ENCODE assay signal across 1 cellular context in the genomic region with DNA sequence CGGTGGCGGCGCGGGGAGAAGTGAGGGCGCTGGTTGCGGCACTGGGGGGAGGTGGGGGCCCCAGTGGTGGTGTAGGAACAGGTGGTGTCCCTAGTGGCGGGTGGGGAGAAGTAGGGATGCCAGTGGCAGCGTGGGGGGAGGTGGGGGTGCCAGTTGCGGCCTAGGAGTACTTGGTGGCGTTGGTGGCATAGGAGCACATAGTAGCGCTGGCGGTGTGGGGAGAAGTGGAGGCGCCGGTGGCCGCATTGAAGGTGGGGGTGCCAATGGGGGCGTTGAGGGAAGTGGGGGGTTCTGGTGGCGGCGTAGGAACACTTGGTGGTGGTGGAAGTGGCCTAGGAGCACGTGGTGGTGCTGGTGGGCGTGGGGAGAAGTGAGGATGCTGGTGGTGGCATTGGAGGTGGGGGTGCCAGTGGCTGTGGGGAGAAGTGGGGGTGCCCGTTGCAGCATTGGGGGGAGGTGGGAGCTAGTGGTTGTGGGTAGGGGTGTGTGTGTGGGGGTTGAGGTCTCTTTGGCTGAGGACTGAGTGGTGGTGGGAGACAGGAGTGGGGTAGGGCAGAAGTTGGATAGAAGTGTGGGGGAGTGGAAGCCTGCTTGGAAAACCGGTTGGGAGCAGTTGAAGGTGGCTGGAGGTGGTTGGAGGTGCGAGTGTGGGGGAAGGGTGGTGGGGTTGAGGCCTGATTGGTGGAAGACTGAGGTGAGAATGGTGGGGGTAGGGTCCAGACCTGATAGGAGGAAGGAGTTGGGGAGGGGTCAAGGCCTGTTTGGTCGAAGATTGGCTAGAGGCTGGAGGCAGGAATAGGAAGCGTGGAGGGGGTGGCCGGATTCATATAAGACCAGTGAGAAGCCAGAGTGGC.
TF ChIP-seq lines count a peak whose summit lies in the region.

No MANE protein-coding gene starts in this region.

TF ChIP-seq in HEK293, 187 proteins besides CTCF, POLR2A, EP300 and RAD21:
- TF ChIP-seq, protein P1, sequence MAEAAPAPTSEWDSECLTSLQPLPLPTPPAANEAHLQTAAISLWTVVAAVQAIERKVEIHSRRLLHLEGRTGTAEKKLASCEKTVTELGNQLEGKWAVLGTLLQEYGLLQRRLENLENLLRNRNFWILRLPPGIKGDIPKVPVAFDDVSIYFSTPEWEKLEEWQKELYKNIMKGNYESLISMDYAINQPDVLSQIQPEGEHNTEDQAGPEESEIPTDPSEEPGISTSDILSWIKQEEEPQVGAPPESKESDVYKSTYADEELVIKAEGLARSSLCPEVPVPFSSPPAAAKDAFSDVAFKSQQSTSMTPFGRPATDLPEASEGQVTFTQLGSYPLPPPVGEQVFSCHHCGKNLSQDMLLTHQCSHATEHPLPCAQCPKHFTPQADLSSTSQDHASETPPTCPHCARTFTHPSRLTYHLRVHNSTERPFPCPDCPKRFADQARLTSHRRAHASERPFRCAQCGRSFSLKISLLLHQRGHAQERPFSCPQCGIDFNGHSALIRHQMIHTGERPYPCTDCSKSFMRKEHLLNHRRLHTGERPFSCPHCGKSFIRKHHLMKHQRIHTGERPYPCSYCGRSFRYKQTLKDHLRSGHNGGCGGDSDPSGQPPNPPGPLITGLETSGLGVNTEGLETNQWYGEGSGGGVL (tag by site-specific recombination; IDR thresholded peaks at IDR 0.05): peak; percentile 34; the same call in 1 of the 2 replicates
- TF ChIP-seq ZNF10 (tag by site-specific recombination; IDR thresholded peaks at IDR 0.05) (peak; percentile 17; the same call in 1 of the 2 replicates), ZNF560 (tag by site-specific recombination; IDR thresholded peaks at IDR 0.05; ENCODE audit: borderline replicate concordance) (no peak), ZBTB21 (tag by site-specific recombination; IDR thresholded peaks at IDR 0.05) (no peak), ZNF16 (tag by site-specific recombination; IDR thresholded peaks at IDR 0.05; ENCODE audit: low read depth) (no peak), REPIN1 (tag by site-specific recombination; IDR thresholded peaks at IDR 0.05; ENCODE audit: low read depth) (no peak), ZNF239 (tag by site-specific recombination; IDR thresholded peaks at IDR 0.05) (no peak), ZNF777 (tag by site-specific recombination; IDR thresholded peaks at IDR 0.05; ENCODE audit: borderline replicate concordance) (no peak), ZNF600 (tag by site-specific recombination; IDR thresholded peaks at IDR 0.05) (no peak), ZFP41 (tag by site-specific recombination; IDR thresholded peaks at IDR 0.05; ENCODE audit: borderline replicate concordance) (no peak), ZNF391 (tag by site-specific recombination; IDR thresholded peaks at IDR 0.05; ENCODE audit: borderline replicate concordance, low read depth) (no peak), EGR2 (tag by site-specific recombination; IDR thresholded peaks at IDR 0.05; ENCODE audit: low read depth) (peak; percentile 30), ZNF248 (tag by site-specific recombination; IDR thresholded peaks at IDR 0.05) (no peak), SP2 (tag by site-specific recombination; IDR thresholded peaks at IDR 0.05) (peak; percentile 32), ZNF138 (tag by site-specific recombination; IDR thresholded peaks at IDR 0.05; ENCODE audit: borderline replicate concordance) (no peak), YY1 (tag by site-specific recombination; IDR thresholded peaks at IDR 0.05) (no peak), ZNF629 (tag by site-specific recombination; IDR thresholded peaks at IDR 0.05) (no peak), ZBTB7A (tag by site-specific recombination; IDR thresholded peaks at IDR 0.05; ENCODE audit: low read depth) (no peak), ZNF394 (tag by site-specific recombination; IDR thresholded peaks at IDR 0.05; ENCODE audit: borderline replicate concordance) (no peak), ZNF292 (tag by site-specific recombination; IDR thresholded peaks at IDR 0.05; ENCODE audit: borderline replicate concordance, low read depth) (no peak), ZNF610 (tag by site-specific recombination; IDR thresholded peaks at IDR 0.05; ENCODE audit: borderline replicate concordance) (no peak), SETDB1 (IDR thresholded peaks at IDR 0.05; ENCODE audit: insufficient read length, low read length) (no peak), ZFP69B (tag by site-specific recombination; IDR thresholded peaks at IDR 0.05) (no peak), ZNF157 (tag by site-specific recombination; IDR thresholded peaks at IDR 0.05) (no peak), ZNF664 (tag by site-specific recombination; IDR thresholded peaks at IDR 0.05) (no peak), ZNF701 (tag by site-specific recombination; IDR thresholded peaks at IDR 0.05) (no peak), GLIS1 (tag by site-specific recombination; IDR thresholded peaks at IDR 0.05) (no peak), PRDM1 (tag by site-specific recombination; IDR thresholded peaks at IDR 0.05) (no peak)
- TF ChIP-seq, protein P2, sequence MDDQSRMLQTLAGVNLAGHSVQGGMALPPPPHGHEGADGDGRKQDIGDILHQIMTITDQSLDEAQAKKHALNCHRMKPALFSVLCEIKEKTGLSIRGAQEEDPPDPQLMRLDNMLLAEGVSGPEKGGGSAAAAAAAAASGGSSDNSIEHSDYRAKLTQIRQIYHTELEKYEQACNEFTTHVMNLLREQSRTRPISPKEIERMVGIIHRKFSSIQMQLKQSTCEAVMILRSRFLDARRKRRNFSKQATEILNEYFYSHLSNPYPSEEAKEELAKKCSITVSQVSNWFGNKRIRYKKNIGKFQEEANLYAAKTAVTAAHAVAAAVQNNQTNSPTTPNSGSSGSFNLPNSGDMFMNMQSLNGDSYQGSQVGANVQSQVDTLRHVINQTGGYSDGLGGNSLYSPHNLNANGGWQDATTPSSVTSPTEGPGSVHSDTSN (CRISPR knock-in tag; IDR thresholded peaks at IDR 0.05): no peak
- TF ChIP-seq, protein P3, sequence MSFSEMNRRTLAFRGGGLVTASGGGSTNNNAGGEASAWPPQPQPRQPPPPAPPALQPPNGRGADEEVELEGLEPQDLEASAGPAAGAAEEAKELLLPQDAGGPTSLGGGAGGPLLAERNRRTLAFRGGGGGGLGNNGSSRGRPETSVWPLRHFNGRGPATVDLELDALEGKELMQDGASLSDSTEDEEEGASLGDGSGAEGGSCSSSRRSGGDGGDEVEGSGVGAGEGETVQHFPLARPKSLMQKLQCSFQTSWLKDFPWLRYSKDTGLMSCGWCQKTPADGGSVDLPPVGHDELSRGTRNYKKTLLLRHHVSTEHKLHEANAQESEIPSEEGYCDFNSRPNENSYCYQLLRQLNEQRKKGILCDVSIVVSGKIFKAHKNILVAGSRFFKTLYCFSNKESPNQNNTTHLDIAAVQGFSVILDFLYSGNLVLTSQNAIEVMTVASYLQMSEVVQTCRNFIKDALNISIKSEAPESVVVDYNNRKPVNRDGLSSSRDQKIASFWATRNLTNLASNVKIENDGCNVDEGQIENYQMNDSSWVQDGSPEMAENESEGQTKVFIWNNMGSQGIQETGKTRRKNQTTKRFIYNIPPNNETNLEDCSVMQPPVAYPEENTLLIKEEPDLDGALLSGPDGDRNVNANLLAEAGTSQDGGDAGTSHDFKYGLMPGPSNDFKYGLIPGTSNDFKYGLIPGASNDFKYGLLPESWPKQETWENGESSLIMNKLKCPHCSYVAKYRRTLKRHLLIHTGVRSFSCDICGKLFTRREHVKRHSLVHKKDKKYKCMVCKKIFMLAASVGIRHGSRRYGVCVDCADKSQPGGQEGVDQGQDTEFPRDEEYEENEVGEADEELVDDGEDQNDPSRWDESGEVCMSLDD (tag by site-specific recombination; IDR thresholded peaks at IDR 0.05): peak; percentile 22; the same call in 1 of the 2 replicates
- TF ChIP-seq, protein P4, sequence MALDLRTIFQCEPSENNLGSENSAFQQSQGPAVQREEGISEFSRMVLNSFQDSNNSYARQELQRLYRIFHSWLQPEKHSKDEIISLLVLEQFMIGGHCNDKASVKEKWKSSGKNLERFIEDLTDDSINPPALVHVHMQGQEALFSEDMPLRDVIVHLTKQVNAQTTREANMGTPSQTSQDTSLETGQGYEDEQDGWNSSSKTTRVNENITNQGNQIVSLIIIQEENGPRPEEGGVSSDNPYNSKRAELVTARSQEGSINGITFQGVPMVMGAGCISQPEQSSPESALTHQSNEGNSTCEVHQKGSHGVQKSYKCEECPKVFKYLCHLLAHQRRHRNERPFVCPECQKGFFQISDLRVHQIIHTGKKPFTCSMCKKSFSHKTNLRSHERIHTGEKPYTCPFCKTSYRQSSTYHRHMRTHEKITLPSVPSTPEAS (tag by site-specific recombination; IDR thresholded peaks at IDR 0.05): no peak
- TF ChIP-seq, protein P5, sequence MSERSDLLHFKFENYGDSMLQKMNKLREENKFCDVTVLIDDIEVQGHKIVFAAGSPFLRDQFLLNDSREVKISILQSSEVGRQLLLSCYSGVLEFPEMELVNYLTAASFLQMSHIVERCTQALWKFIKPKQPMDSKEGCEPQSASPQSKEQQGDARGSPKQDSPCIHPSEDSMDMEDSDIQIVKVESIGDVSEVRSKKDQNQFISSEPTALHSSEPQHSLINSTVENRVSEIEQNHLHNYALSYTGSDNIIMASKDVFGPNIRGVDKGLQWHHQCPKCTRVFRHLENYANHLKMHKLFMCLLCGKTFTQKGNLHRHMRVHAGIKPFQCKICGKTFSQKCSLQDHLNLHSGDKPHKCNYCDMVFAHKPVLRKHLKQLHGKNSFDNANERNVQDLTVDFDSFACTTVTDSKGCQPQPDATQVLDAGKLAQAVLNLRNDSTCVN (tag by site-specific recombination; optimal IDR thresholded peaks at IDR 0.05): no peak
- TF ChIP-seq, protein P6, sequence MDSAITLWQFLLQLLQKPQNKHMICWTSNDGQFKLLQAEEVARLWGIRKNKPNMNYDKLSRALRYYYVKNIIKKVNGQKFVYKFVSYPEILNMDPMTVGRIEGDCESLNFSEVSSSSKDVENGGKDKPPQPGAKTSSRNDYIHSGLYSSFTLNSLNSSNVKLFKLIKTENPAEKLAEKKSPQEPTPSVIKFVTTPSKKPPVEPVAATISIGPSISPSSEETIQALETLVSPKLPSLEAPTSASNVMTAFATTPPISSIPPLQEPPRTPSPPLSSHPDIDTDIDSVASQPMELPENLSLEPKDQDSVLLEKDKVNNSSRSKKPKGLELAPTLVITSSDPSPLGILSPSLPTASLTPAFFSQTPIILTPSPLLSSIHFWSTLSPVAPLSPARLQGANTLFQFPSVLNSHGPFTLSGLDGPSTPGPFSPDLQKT (IDR thresholded peaks at IDR 0.05; ENCODE audit: borderline replicate concordance, low read depth, low read length): no peak
- TF ChIP-seq, protein P7, sequence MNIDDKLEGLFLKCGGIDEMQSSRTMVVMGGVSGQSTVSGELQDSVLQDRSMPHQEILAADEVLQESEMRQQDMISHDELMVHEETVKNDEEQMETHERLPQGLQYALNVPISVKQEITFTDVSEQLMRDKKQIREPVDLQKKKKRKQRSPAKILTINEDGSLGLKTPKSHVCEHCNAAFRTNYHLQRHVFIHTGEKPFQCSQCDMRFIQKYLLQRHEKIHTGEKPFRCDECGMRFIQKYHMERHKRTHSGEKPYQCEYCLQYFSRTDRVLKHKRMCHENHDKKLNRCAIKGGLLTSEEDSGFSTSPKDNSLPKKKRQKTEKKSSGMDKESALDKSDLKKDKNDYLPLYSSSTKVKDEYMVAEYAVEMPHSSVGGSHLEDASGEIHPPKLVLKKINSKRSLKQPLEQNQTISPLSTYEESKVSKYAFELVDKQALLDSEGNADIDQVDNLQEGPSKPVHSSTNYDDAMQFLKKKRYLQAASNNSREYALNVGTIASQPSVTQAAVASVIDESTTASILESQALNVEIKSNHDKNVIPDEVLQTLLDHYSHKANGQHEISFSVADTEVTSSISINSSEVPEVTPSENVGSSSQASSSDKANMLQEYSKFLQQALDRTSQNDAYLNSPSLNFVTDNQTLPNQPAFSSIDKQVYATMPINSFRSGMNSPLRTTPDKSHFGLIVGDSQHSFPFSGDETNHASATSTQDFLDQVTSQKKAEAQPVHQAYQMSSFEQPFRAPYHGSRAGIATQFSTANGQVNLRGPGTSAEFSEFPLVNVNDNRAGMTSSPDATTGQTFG (tag by site-specific recombination; IDR thresholded peaks at IDR 0.05; ENCODE audit: borderline replicate concordance): 0 out of 2 replicates have a peak, but pooled peaks have one; percentile 12
- TF ChIP-seq, protein P8, sequence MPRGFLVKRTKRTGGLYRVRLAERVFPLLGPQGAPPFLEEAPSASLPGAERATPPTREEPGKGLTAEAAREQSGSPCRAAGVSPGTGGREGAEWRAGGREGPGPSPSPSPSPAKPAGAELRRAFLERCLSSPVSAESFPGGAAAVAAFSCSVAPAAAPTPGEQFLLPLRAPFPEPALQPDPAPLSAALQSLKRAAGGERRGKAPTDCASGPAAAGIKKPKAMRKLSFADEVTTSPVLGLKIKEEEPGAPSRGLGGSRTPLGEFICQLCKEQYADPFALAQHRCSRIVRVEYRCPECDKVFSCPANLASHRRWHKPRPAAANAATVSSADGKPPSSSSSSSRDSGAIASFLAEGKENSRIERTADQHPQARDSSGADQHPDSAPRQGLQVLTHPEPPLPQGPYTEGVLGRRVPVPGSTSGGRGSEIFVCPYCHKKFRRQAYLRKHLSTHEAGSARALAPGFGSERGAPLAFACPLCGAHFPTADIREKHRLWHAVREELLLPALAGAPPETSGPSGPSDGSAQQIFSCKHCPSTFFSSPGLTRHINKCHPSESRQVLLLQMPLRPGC (tag by site-specific recombination; IDR thresholded peaks at IDR 0.05): no peak
